In genomic region chr19:57664269-57665127, GRCh38 we compare ENCODE assay signal across 9 cellular contexts. TPM values are rescaled to one million over a fixed set of nuclear protein-coding genes. Genes with fewer than 3 reads are reported as not detected.
DNase-seq lines count a peak whose midpoint lies in the region; ATAC-seq and TF ChIP-seq lines count a peak whose summit lies in the region.
"Had no signal": no experiment of that assay in that cellular context is flagged by ENCODE, and none has a peak within 500 bp of the region (broad histone marks: within the 10 kb centered on the region; RNA-seq: fewer than 3 reads in every experiment).

No MANE protein-coding gene starts in this region.

- H3K27me3 ChIP-seq in H7 (ENCODE audit: control insufficient read depth, insufficient read depth, low read length) (peaks cover 15% of the 10 kb centered on the region; the same call in 1 of the 2 replicates), liver (ENCODE audit: control insufficient read depth in 4 of 4, insufficient read depth in 4 of 4, low read length in 3 of 4) (peaks cover 0 to 11% (median 1%) of the 10 kb centered on the region in 4 donors)

- peak overlapping the region; percentile 67 to 81 for H3K4me3 Mint-ChIP-seq in effector memory CD8-positive, alpha-beta T cell
- H3K4me3 Mint-ChIP-seq in stimulated activated naive CD8-positive, alpha-beta T cell treated with anti-CD3 and anti-CD28 coated beads, Interleukin-15, amount 100 ng/mL, for 72 hours: peak overlapping the region; percentile 90 to 92

- ATAC-seq in effector memory CD8-positive, alpha-beta T cell (replicated peaks): peak; percentile 24
- peak; percentile 52 for ATAC-seq in stimulated activated naive CD8-positive, alpha-beta T cell treated with anti-CD3 and anti-CD28 coated beads, Interleukin-15, amount 100 ng/mL, for 72 hours
- ATAC-seq in GM18505 (IDR thresholded peaks at IDR 0.05; ENCODE audit: unreplicated experiment): no peak

- peak overlapping the region in 1 of 2 donors; percentile 35 for H3K27ac ChIP-seq in liver (ENCODE audit: low read depth in 1 of 2, low read length in 2 of 2)

- H3K4me3 ChIP-seq in H7 (ENCODE audit: insufficient read depth, low read depth, low read length) (peak overlapping the region; percentile 47), liver (ENCODE audit: low read depth in 1 of 3, low read length in 3 of 3) (peak overlapping the region in 2 of 3 donors; percentile 37 to 55)

- H3K4me1 ChIP-seq in liver (ENCODE audit: control insufficient read depth in 4 of 4, insufficient read depth in 4 of 4, low read length in 3 of 4): peaks cover 0 to 4% (median 0%) of the 10 kb centered on the region in 4 donors

- no peak overlapping the region for H3K9ac ChIP-seq in liver (ENCODE audit: low read depth in 1 of 2, low read length in 2 of 2)

- in situ Hi-C loops in SK-MEL-5 (cut with HindIII; ENCODE audit: low pct_unique_long_range_greater_than_20kb, low sequenced_read_pairs): no loop called here

- H3K36me3 Mint-ChIP-seq in effector memory CD8-positive, alpha-beta T cell (ENCODE audit: insufficient read depth): no peaks in the 10 kb centered on the region

- H3K9me3 ChIP-seq in liver (ENCODE audit: control insufficient read depth in 4 of 4, low read length in 3 of 4): peaks cover 9 to 28% (median 15%) of the 10 kb centered on the region in 4 donors

- DNase-seq in AG08395 (ENCODE audit: low spot score) (peak; percentile 52), H7 (peak; percentile 86), SK-MEL-5 (ENCODE audit: low read depth, low spot score) (peak; percentile 31), SKM-1 treated with dmso at 0.1 percent for 144 hours (lab: John Stamatoyannopoulos, UW; ENCODE audit: unreplicated experiment) (no peak)
- no peak for DNase-seq in effector memory CD8-positive, alpha-beta T cell
- DNase-seq in stimulated activated naive CD8-positive, alpha-beta T cell treated with anti-CD3 and anti-CD28 coated beads, Interleukin-15, amount 100 ng/mL, for 72 hours: no peak

- TF ChIP-seq POLR2A in GM18505 (IDR thresholded peaks at IDR 0.05; ENCODE audit: borderline replicate concordance, extremely low read depth, insufficient read depth, insufficient read length): no peak

- H3K9me3 Mint-ChIP-seq in effector memory CD8-positive, alpha-beta T cell: no peaks in the 10 kb centered on the region
- peaks cover 0 to 5% of the 10 kb centered on the region in 2 donors for H3K9me3 Mint-ChIP-seq in stimulated activated naive CD8-positive, alpha-beta T cell treated with anti-CD3 and anti-CD28 coated beads, Interleukin-15, amount 100 ng/mL, for 72 hours

- TF ChIP-seq RAD21 in liver (IDR thresholded peaks at IDR 0.05): no peak

- no peak for TF ChIP-seq CTCF in liver (IDR thresholded peaks at IDR 0.05; ENCODE audit: low read depth, low read length, missing input control)

- H3K36me3 ChIP-seq in H7 (replicated peaks; ENCODE audit: control insufficient read depth, insufficient read depth, low read length) (no peaks in the 10 kb centered on the region), liver (ENCODE audit: control insufficient read depth in 4 of 4, insufficient read depth in 3 of 4, low read depth in 1 of 4, low read length in 3 of 4) (peaks cover 0 to 2% (median 0%) of the 10 kb centered on the region in 4 donors)

- peaks cover 5 to 7% of the 10 kb centered on the region in 2 donors for H3K4me1 Mint-ChIP-seq in effector memory CD8-positive, alpha-beta T cell (ENCODE audit: low read depth in 2 of 2)
- peaks cover 12% of the 10 kb centered on the region for H3K4me1 Mint-ChIP-seq in stimulated activated naive CD8-positive, alpha-beta T cell treated with anti-CD3 and anti-CD28 coated beads, Interleukin-15, amount 100 ng/mL, for 72 hours

- no peak overlapping the region for H3K27ac Mint-ChIP-seq in effector memory CD8-positive, alpha-beta T cell
- H3K27ac Mint-ChIP-seq in stimulated activated naive CD8-positive, alpha-beta T cell treated with anti-CD3 and anti-CD28 coated beads, Interleukin-15, amount 100 ng/mL, for 72 hours: no peak overlapping the region

- WGBS in liver: 4% methylated on average over 64 of the region's 64 CpGs

- peaks cover 39 to 52% of the 10 kb centered on the region in 2 donors for H3K27me3 Mint-ChIP-seq in effector memory CD8-positive, alpha-beta T cell
- peaks cover 43% of the 10 kb centered on the region for H3K27me3 Mint-ChIP-seq in stimulated activated naive CD8-positive, alpha-beta T cell treated with anti-CD3 and anti-CD28 coated beads, Interleukin-15, amount 100 ng/mL, for 72 hours

TF ChIP-seq in liver, 16 proteins besides CTCF, POLR2A, EP300 and RAD21:
- TF ChIP-seq YY1 (IDR thresholded peaks at IDR 0.05) (no peak), RXRA (IDR thresholded peaks at IDR 0.05) (no peak)

RNA-seq across cellular contexts. Expression of gene ZSCAN4, which starts 4.2 kb away (rescaled TPM):
- not detected in 2 replicates for total RNA-seq in H7 (2014; rRNA removed; shearing (Covaris generic))
- not detected in 2 replicates for total RNA-seq in SK-MEL-5 (2014; rRNA removed; shearing (Covaris generic))
- polyA plus RNA-seq in SK-MEL-5 (2015; cell fraction: cytosol; rRNA removed): not detected in 2 replicates
- not detected in 2 replicates for polyA plus RNA-seq in SK-MEL-5 (2015; cell fraction: nucleus; rRNA removed)
- total RNA-seq in liver: not detected
- polyA plus RNA-seq in liver: not detected
- total RNA-seq: pulmonary artery endothelial cell had no signal

RNA-seq across cellular contexts. Expression of gene ZNF551, which starts 17.3 kb away (rescaled TPM):
- 19.9 and 28.2 TPM in 2 replicates for total RNA-seq in H7 (2014; rRNA removed; shearing (Covaris generic))
- total RNA-seq in SK-MEL-5 (2014; rRNA removed; shearing (Covaris generic)): 10.0 and 15.2 TPM in 2 replicates
- polyA plus RNA-seq in SK-MEL-5 (2015; cell fraction: cytosol; rRNA removed): 4.6 and 10.4 TPM in 2 replicates
- polyA plus RNA-seq in SK-MEL-5 (2015; cell fraction: nucleus; rRNA removed): 5.4 and 7.4 TPM in 2 replicates
- 10 to 100 TPM in 1 of 2 donors, 1 to 10 TPM in 1; 3.1 to 10.5 TPM for total RNA-seq in liver
- 1 to 10 TPM in 1 of 2 donors, under 1 TPM in 1; 0.79 to 1.0 TPM for polyA plus RNA-seq in liver

RNA-seq across cellular contexts. Expression of gene ZNF211, which starts 31.5 kb away (rescaled TPM):
- total RNA-seq in H7 (2014; rRNA removed; shearing (Covaris generic)): 12.3 and 13.9 TPM in 2 replicates
- 10.4 TPM in 2 replicates for total RNA-seq in SK-MEL-5 (2014; rRNA removed; shearing (Covaris generic))
- polyA plus RNA-seq in SK-MEL-5 (2015; cell fraction: cytosol; rRNA removed): 5.6 and 5.9 TPM in 2 replicates
- 33.7 and 35.5 TPM in 2 replicates for polyA plus RNA-seq in SK-MEL-5 (2015; cell fraction: nucleus; rRNA removed)
- 1 to 10 TPM; 4.4 to 7.0 TPM for total RNA-seq in liver
- 1 to 10 TPM; 2.0 to 2.3 TPM for polyA plus RNA-seq in liver

RNA-seq across cellular contexts. Expression of gene ZNF154, which starts 44.5 kb away (rescaled TPM):
- 3.9 and 9.1 TPM in 2 replicates for total RNA-seq in H7 (2014; rRNA removed; shearing (Covaris generic))
- 0.03 TPM in 1 of 2 replicates, not detected in the other for total RNA-seq in SK-MEL-5 (2014; rRNA removed; shearing (Covaris generic))
- polyA plus RNA-seq in SK-MEL-5 (2015; cell fraction: cytosol; rRNA removed): not detected in 2 replicates
- not detected in 2 replicates for polyA plus RNA-seq in SK-MEL-5 (2015; cell fraction: nucleus; rRNA removed)
- total RNA-seq in liver: 1 to 10 TPM; 2.2 to 4.7 TPM
- under 1 TPM; 0.32 to 0.36 TPM for polyA plus RNA-seq in liver

RNA-seq across cellular contexts. Expression of gene ZNF134, which starts 50.5 kb away (rescaled TPM):
- 31.6 and 34.4 TPM in 2 replicates for total RNA-seq in H7 (2014; rRNA removed; shearing (Covaris generic))
- 15.4 and 16.3 TPM in 2 replicates for total RNA-seq in SK-MEL-5 (2014; rRNA removed; shearing (Covaris generic))
- 7.7 and 12.7 TPM in 2 replicates for polyA plus RNA-seq in SK-MEL-5 (2015; cell fraction: cytosol; rRNA removed)
- polyA plus RNA-seq in SK-MEL-5 (2015; cell fraction: nucleus; rRNA removed): 7.8 and 23.9 TPM in 2 replicates
- 10 to 100 TPM in 1 of 2 donors, 1 to 10 TPM in 1; 6.9 to 12.1 TPM for total RNA-seq in liver
- polyA plus RNA-seq in liver: 1 to 10 TPM; 1.5 to 4.0 TPM

Comparison
In these comparisons a context has a peak if more than half of its experiments do, and no peak if none do; other contexts are left out.
1. DNase-seq: peak in AG08395 (single experiment), H7 (single experiment) and SK-MEL-5 (single experiment); none in effector memory CD8-positive, alpha-beta T cell (0 of 3), stimulated activated naive CD8-positive, alpha-beta T cell treated with anti-CD3 and anti-CD28 coated beads, Interleukin-15, amount 100 ng/mL, for 72 hours (0 of 2) and SKM-1 treated with dmso at 0.1 percent for 144 hours (single experiment).